In the genomic region with DNA sequence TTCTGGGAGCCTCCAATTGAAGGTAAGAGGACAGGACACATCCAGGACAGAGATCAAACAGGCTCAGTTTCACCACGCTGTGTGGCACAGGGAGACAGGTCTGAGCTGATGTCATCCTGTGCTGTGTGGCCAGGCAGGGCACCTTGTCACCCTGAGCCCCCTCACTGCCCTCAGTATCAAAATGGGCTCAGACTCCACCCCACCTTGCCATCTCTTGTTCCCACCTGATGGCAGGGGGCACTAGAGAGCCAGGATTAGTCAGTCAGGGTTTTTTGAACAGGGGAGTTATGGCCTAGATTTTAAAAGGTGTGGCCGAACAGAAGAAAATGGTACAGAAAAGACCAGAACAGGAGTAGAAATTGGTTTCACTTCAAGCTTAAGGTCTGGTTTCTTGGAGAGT, we compare ENCODE assay signal across 8 cellular contexts. TPM values are rescaled to one million over a fixed set of nuclear protein-coding genes. Genes with fewer than 3 reads are reported as not detected.
A peak's percentile ranks its signal among the peaks of the same experiment; 100 is the strongest.
DNase-seq lines count a peak whose midpoint lies in the region; ATAC-seq, FAIRE-seq and TF ChIP-seq lines count a peak whose summit lies in the region.

No MANE protein-coding gene starts in this region.

- peaks cover 14% of the 10 kb centered on the region for H3K36me3 Mint-ChIP-seq in nephron progenitor cell (ENCODE audit: low read depth)

- H3K4me1 Mint-ChIP-seq in nephron progenitor cell = peaks cover 47% of the 10 kb centered on the region

- H3K79me2 ChIP-seq in GM12878 (ENCODE audit: control insufficient read depth, insufficient read depth, low read length) = peaks cover 2% of the 10 kb centered on the region; the same call in 1 of the 2 replicates

- intact Hi-C loops in GM12878 (cut with micrococcal nuclease; ENCODE audit: unreplicated experiment) = loop anchor here (1.0 kb wide), 1 partner anchor 63 kb away; the partner anchor contains the start of gene KCNH4

- peak; percentile 66 for TF ChIP-seq RAD21 in GM12878 (IDR thresholded peaks at IDR 0.05; ENCODE audit: insufficient read depth, low read depth, low read length)

- no peak overlapping the region for H3K9ac ChIP-seq in GM12878 (ENCODE audit: control insufficient read depth, insufficient read depth, low read length)

- WGBS in GM12878 (ENCODE audit: insufficient coverage, insufficient replicate concordance, low lambda C conversion rate, missing lambda C conversion rate) = 64% methylated on average over 2 of the region's 2 CpGs

- H3K9me3 Mint-ChIP-seq in nephron progenitor cell = no peaks in the 10 kb centered on the region

- H4K20me1 ChIP-seq in GM12878 (ENCODE audit: control insufficient read depth, insufficient read depth) = no peaks in the 10 kb centered on the region

- no peak overlapping the region for H3K27ac ChIP-seq in RWPE2 (ENCODE audit: poor library complexity, severe bottlenecking)
- no peak overlapping the region for H3K27ac ChIP-seq in GM12878 (ENCODE audit: control insufficient read depth, insufficient read depth)

- no peak overlapping the region for H3K4me2 ChIP-seq in GM12878 (ENCODE audit: control insufficient read depth, insufficient read depth)

- TF ChIP-seq EP300 in GM12878 (IDR thresholded peaks at IDR 0.05; ENCODE audit: borderline replicate concordance in 1 of 2, control insufficient read depth in 1 of 2, low read depth in 2 of 2, low read length in 2 of 2) = no peak

- H3K36me3 ChIP-seq in RWPE2 (ENCODE audit: low read depth) (peaks cover 40% of the 10 kb centered on the region), GM12878 (ENCODE audit: control insufficient read depth in 2 of 2, insufficient read depth in 2 of 2, low read length in 1 of 2) (peaks cover 8% of the 10 kb centered on the region in 2 experiments; a peak in 3 of 4 replicates)

- no peak for ATAC-seq in RWPE2 (ENCODE audit: low read depth)
- peak; percentile 37 for ATAC-seq in GM12878
- no peak for ATAC-seq in HG02759 (IDR thresholded peaks at IDR 0.05; ENCODE audit: unreplicated experiment)
- ATAC-seq in GM19455 (IDR thresholded peaks at IDR 0.05; ENCODE audit: unreplicated experiment) = no peak

- TF ChIP-seq POLR2A in GM12878 (IDR thresholded peaks at IDR 0.05; ENCODE audit: low read depth, low read length) = no peak

- no TSS peak for BruUV-seq in GM12878 (replicated peaks; lab: Mats Ljungman, UMichigan)

- H3K4me3 ChIP-seq in GM12875 (ENCODE audit: low read depth, low read length) = no peak overlapping the region
- no peak overlapping the region for H3K4me3 ChIP-seq in RWPE2 (ENCODE audit: severe bottlenecking)
- H3K4me3 ChIP-seq in GM12878 = no peak overlapping the region

- no peak overlapping the region for H3K27ac Mint-ChIP-seq in nephron progenitor cell

- DNase-seq in AML-193 (lab: John Stamatoyannopoulos, UW) (peak; percentile 27 to 53), RWPE2 (ENCODE audit: low spot score) (no peak), GM12878 (ENCODE audit: low read depth, low spot score) (no peak), nephron progenitor cell (no peak), NCI-H2029 (lab: John Stamatoyannopoulos, UW) (no peak)

- CTCF ChIA-PET in GM12878 (lab: Yijun Ruan, JAX) = interaction anchor here (0.9 to 7.1 kb wide), 16 partner anchors 14 to 204 kb away, joined by 3 to 138 read pairs (median 5); partner anchors contain the start of genes C17orf113, CNP, DNAJC7 and KCNH4

- in situ Hi-C loops in GM12878 (cut with MboI) = no loop called here

- H3K27me3 ChIP-seq in RWPE2 (ENCODE audit: insufficient read depth, poor library complexity, severe bottlenecking) (no peaks in the 10 kb centered on the region), GM12878 (replicated peaks in 1 of 2; ENCODE audit: control insufficient read depth in 2 of 2, insufficient read depth in 2 of 2, low read length in 1 of 2) (no peaks in the 10 kb centered on the region)

- peak overlapping the region; percentile 63 for H3K4me3 Mint-ChIP-seq in nephron progenitor cell

- H3K4me1 ChIP-seq in RWPE2 (ENCODE audit: insufficient read depth, poor library complexity, severe bottlenecking) (peaks cover 7% of the 10 kb centered on the region), GM12878 (ENCODE audit: control insufficient read depth, insufficient read depth, low read length) (peaks cover 17% of the 10 kb centered on the region)

- peak; percentile 18 for FAIRE-seq in GM12878 (lab: Jason Lieb, UNC)

- H3K27me3 Mint-ChIP-seq in nephron progenitor cell (ENCODE audit: low read depth, poor library complexity) = no peaks in the 10 kb centered on the region

- peak; percentile 60; the same call in 1 of the 2 replicates for TF ChIP-seq CTCF in GM12875 (IDR thresholded peaks at IDR 0.05; ENCODE audit: borderline replicate concordance, insufficient read depth, low read depth, low read length)
- TF ChIP-seq CTCF in RWPE2 (IDR thresholded peaks at IDR 0.05; ENCODE audit: poor library complexity, severe bottlenecking) = peak; percentile 43
- peak; percentile 58 to 61 (median 59) for TF ChIP-seq CTCF in GM12878 (IDR thresholded peaks at IDR 0.05 in 2 of 3, conservative IDR thresholded peaks at IDR 0.05 in 1 of 3; ENCODE audit: control insufficient read depth in 2 of 3, extremely low read depth in 1 of 3, insufficient read depth in 1 of 3, low read depth in 3 of 3, low read length in 3 of 3)
- peak; percentile 20 for TF ChIP-seq CTCF in nephron progenitor cell (IDR thresholded peaks at IDR 0.05)

- POLR2A ChIA-PET in GM12878 (lab: Charles Lee) = interaction anchor here (1.0 to 3.0 kb wide), 3 partner anchors 60 to 74 kb away, joined by 3 to 15 read pairs (median 6); partner anchors contain the start of gene KCNH4

- SMC1A ChIA-PET in GM12878 (lab: Charles Lee; ENCODE audit: uncharacterized antibody, unreplicated experiment) = interaction anchor here (1.0 to 5.2 kb wide), 5 partner anchors 53 to 154 kb away, joined by 3 to 53 read pairs (median 16); partner anchors contain the start of genes CNP and KCNH4

- H3K9me3 ChIP-seq in RWPE2 (ENCODE audit: severe bottlenecking) (no peaks in the 10 kb centered on the region), GM12878 (replicated peaks; ENCODE audit: control insufficient read depth, insufficient read depth, low read length) (no peaks in the 10 kb centered on the region; the same call in 2 of the 3 replicates)

- H2AFZ ChIP-seq in GM12878 (ENCODE audit: control insufficient read depth, low read depth, low read length) = no peak overlapping the region

- RAD21 ChIA-PET in GM12878 (lab: Charles Lee; ENCODE audit: unreplicated experiment) = interaction anchor here (0.7 to 4.7 kb wide), 4 partner anchors 53 to 155 kb away, joined by 4 to 78 read pairs (median 8); partner anchors contain the start of gene KCNH4

RNA-seq across cellular contexts. Expression of gene KAT2A, which starts 2.6 kb away (rescaled TPM):
- 42.6 and 59.8 TPM in 2 replicates for total RNA-seq in GM12878 (2013; cell fraction: nucleolus; rRNA removed)
- total RNA-seq in GM12878 (2014; rRNA removed) = 12.6 and 16.3 TPM in 2 replicates
- 12.3 and 12.9 TPM in 2 replicates for total RNA-seq in GM12878 (2014; rRNA removed; fragmentation: Illumina TruSeq; extraction: Trizol)
- total RNA-seq in GM12878 (2021) = 31.9 and 33.3 TPM in 2 replicates
- 15.8 TPM for polyA plus RNA-seq in GM12878 (2011; ENCODE audit: low read depth)
- polyA plus RNA-seq in GM12878 (2011; rRNA removed) = 25.8 and 46.1 TPM in 2 replicates
- 33.4 and 45.6 TPM in 2 replicates for polyA plus RNA-seq in GM12878 (2011; cell fraction: cytosol; rRNA removed)
- 433 and 500 TPM in 2 replicates for polyA plus RNA-seq in GM12878 (2011; cell fraction: nucleus; rRNA removed)
- 26.4 and 29.6 TPM in 2 replicates for polyA plus RNA-seq in GM12878 (2012)
- polyA plus RNA-seq in GM12878 (2014; fragmentation: Illumina TruSeq; extraction: Trizol) = 17.1 and 25.7 TPM in 2 replicates
- polyA plus RNA-seq in GM12878 (2014; fragmentation: Nextera tagmentation; extraction: Ambion mirVana) = 1 to 10 TPM in 1 of 2 experiments, under 1 TPM in 1; 0.85 to 3.0 TPM
- polyA plus RNA-seq in GM12878 (2014; rRNA removed) = 47.5 and 52.3 TPM in 2 replicates
- polyA plus RNA-seq in GM12878 (2016; fragmentation: Nextera tagmentation; extraction: Ambion mirVana) = 10 to 100 TPM; 11.0 to 12.6 TPM
- polyA minus RNA-seq in GM12878 (2011; rRNA and poly(A)+ RNA removed) = 15.8 and 20.1 TPM in 2 replicates
- polyA minus RNA-seq in GM12878 (2011; cell fraction: cytosol; rRNA and poly(A)+ RNA removed) = 11.9 TPM in 2 replicates
- 26.1 and 36.8 TPM in 2 replicates for polyA minus RNA-seq in GM12878 (2011; cell fraction: nucleus; rRNA and poly(A)+ RNA removed)

RNA-seq across cellular contexts. Expression of gene HSPB9, which starts 4.1 kb away (rescaled TPM):
- total RNA-seq in GM12878 (2013; cell fraction: nucleolus; rRNA removed) = not detected in 2 replicates
- not detected in 2 replicates for total RNA-seq in GM12878 (2014; rRNA removed)
- not detected in 2 replicates for total RNA-seq in GM12878 (2014; rRNA removed; fragmentation: Illumina TruSeq; extraction: Trizol)
- total RNA-seq in GM12878 (2021) = not detected in 2 replicates
- 0.13 TPM for polyA plus RNA-seq in GM12878 (2011; ENCODE audit: low read depth)
- 0.04 and 0.07 TPM in 2 replicates for polyA plus RNA-seq in GM12878 (2011; rRNA removed)
- 0.07 and 0.09 TPM in 2 replicates for polyA plus RNA-seq in GM12878 (2011; cell fraction: cytosol; rRNA removed)
- polyA plus RNA-seq in GM12878 (2011; cell fraction: nucleus; rRNA removed) = 0.81 and 1.4 TPM in 2 replicates
- 0.26 and 0.27 TPM in 2 replicates for polyA plus RNA-seq in GM12878 (2012)
- polyA plus RNA-seq in GM12878 (2014; fragmentation: Illumina TruSeq; extraction: Trizol) = not detected in 2 replicates
- polyA plus RNA-seq in GM12878 (2014; fragmentation: Nextera tagmentation; extraction: Ambion mirVana) = not detected
- polyA plus RNA-seq in GM12878 (2014; rRNA removed) = not detected in 2 replicates
- polyA plus RNA-seq in GM12878 (2016; fragmentation: Nextera tagmentation; extraction: Ambion mirVana) = under 1 TPM; 0.11 to 0.40 TPM
- not detected in 2 replicates for polyA minus RNA-seq in GM12878 (2011; rRNA and poly(A)+ RNA removed)
- polyA minus RNA-seq in GM12878 (2011; cell fraction: cytosol; rRNA and poly(A)+ RNA removed) = not detected in 2 replicates
- polyA minus RNA-seq in GM12878 (2011; cell fraction: nucleus; rRNA and poly(A)+ RNA removed) = 0.12 TPM in 1 of 2 replicates, not detected in the other

RNA-seq across cellular contexts. Expression of gene DHX58, which starts 6.0 kb away (rescaled TPM):
- total RNA-seq in GM12878 (2013; cell fraction: nucleolus; rRNA removed) = 46.8 and 50.8 TPM in 2 replicates
- total RNA-seq in GM12878 (2014; rRNA removed) (24.5 and 26.4 TPM in 2 replicates), GM12878 (2014; rRNA removed; fragmentation: Illumina TruSeq; extraction: Trizol) (16.2 and 18.6 TPM in 2 replicates), GM12878 (2021) (26.1 and 29.9 TPM in 2 replicates)
- 20.6 TPM for polyA plus RNA-seq in GM12878 (2011; ENCODE audit: low read depth)
- polyA plus RNA-seq in GM12878 (2011; rRNA removed) (50.8 and 69.8 TPM in 2 replicates), GM12878 (2014; fragmentation: Illumina TruSeq; extraction: Trizol) (6.8 and 16.5 TPM in 2 replicates), GM12878 (2014; fragmentation: Nextera tagmentation; extraction: Ambion mirVana) (1 to 10 TPM; 3.5 to 3.7 TPM), GM12878 (2014; rRNA removed) (31.1 and 33.1 TPM in 2 replicates), GM12878 (2016; fragmentation: Nextera tagmentation; extraction: Ambion mirVana) (10 to 100 TPM in 1 of 2 experiments, 1 to 10 TPM in 1; 8.4 to 11.2 TPM)
- polyA plus RNA-seq in GM12878 (2011; cell fraction: cytosol; rRNA removed) = 73.1 and 107 TPM in 2 replicates
- 186 and 226 TPM in 2 replicates for polyA plus RNA-seq in GM12878 (2011; cell fraction: nucleus; rRNA removed)
- 29.9 and 37.6 TPM in 2 replicates for polyA plus RNA-seq in GM12878 (2012)
- 59.8 and 80.8 TPM in 2 replicates for polyA minus RNA-seq in GM12878 (2011; rRNA and poly(A)+ RNA removed)
- polyA minus RNA-seq in GM12878 (2011; cell fraction: cytosol; rRNA and poly(A)+ RNA removed) = 21.2 and 27.8 TPM in 2 replicates
- 51.4 and 60.2 TPM in 2 replicates for polyA minus RNA-seq in GM12878 (2011; cell fraction: nucleus; rRNA and poly(A)+ RNA removed)

RNA-seq across cellular contexts. Expression of gene ZNF385C, which starts 20.3 kb away (rescaled TPM):
- total RNA-seq in GM12878 (2013; cell fraction: nucleolus; rRNA removed) = 0.37 and 1.7 TPM in 2 replicates
- not detected in 2 replicates for total RNA-seq in GM12878 (2014; rRNA removed)
- total RNA-seq in GM12878 (2014; rRNA removed; fragmentation: Illumina TruSeq; extraction: Trizol) = 0.09 TPM in 1 of 2 replicates, not detected in the other
- total RNA-seq in GM12878 (2021) = not detected in 2 replicates
- polyA plus RNA-seq in GM12878 (2011; ENCODE audit: low read depth) = not detected
- polyA plus RNA-seq in GM12878 (2011; rRNA removed) = 0.07 and 0.09 TPM in 2 replicates
- 0.13 and 0.17 TPM in 2 replicates for polyA plus RNA-seq in GM12878 (2011; cell fraction: cytosol; rRNA removed)
- polyA plus RNA-seq in GM12878 (2011; cell fraction: nucleus; rRNA removed) = 0.06 and 0.36 TPM in 2 replicates
- 0.26 and 0.56 TPM in 2 replicates for polyA plus RNA-seq in GM12878 (2012)
- 0.07 and 0.11 TPM in 2 replicates for polyA plus RNA-seq in GM12878 (2014; fragmentation: Illumina TruSeq; extraction: Trizol)
- polyA plus RNA-seq in GM12878 (2014; fragmentation: Nextera tagmentation; extraction: Ambion mirVana) = not detected
- polyA plus RNA-seq in GM12878 (2014; rRNA removed) = 0.04 and 0.20 TPM in 2 replicates
- under 1 TPM; 0.06 to 0.11 TPM for polyA plus RNA-seq in GM12878 (2016; fragmentation: Nextera tagmentation; extraction: Ambion mirVana)
- polyA minus RNA-seq in GM12878 (2011; rRNA and poly(A)+ RNA removed) = not detected in 2 replicates
- polyA minus RNA-seq in GM12878 (2011; cell fraction: cytosol; rRNA and poly(A)+ RNA removed) = not detected in 2 replicates
- not detected in 2 replicates for polyA minus RNA-seq in GM12878 (2011; cell fraction: nucleus; rRNA and poly(A)+ RNA removed)

RNA-seq across cellular contexts. Expression of gene RAB5C, which starts 36.2 kb away (rescaled TPM):
- total RNA-seq in GM12878 (2013; cell fraction: nucleolus; rRNA removed) = 14.4 and 17.0 TPM in 2 replicates
- 52.9 and 60.5 TPM in 2 replicates for total RNA-seq in GM12878 (2014; rRNA removed)
- total RNA-seq in GM12878 (2014; rRNA removed; fragmentation: Illumina TruSeq; extraction: Trizol) = 42.3 and 42.9 TPM in 2 replicates
- total RNA-seq in GM12878 (2021) = 67.7 and 70.7 TPM in 2 replicates
- 30.0 TPM for polyA plus RNA-seq in GM12878 (2011; ENCODE audit: low read depth)
- 51.7 and 90.4 TPM in 2 replicates for polyA plus RNA-seq in GM12878 (2011; rRNA removed)
- 117 and 153 TPM in 2 replicates for polyA plus RNA-seq in GM12878 (2011; cell fraction: cytosol; rRNA removed)
- polyA plus RNA-seq in GM12878 (2011; cell fraction: nucleus; rRNA removed) = 54.9 and 70.0 TPM in 2 replicates
- polyA plus RNA-seq in GM12878 (2012) = 46.1 and 53.6 TPM in 2 replicates
- 40.8 and 80.7 TPM in 2 replicates for polyA plus RNA-seq in GM12878 (2014; fragmentation: Illumina TruSeq; extraction: Trizol)
- polyA plus RNA-seq in GM12878 (2014; fragmentation: Nextera tagmentation; extraction: Ambion mirVana) = 1 to 10 TPM; 1.2 to 1.7 TPM
- polyA plus RNA-seq in GM12878 (2014; rRNA removed) = 91.9 and 94.4 TPM in 2 replicates
- polyA plus RNA-seq in GM12878 (2016; fragmentation: Nextera tagmentation; extraction: Ambion mirVana) = 10 to 100 TPM; 49.9 to 51.7 TPM
- polyA minus RNA-seq in GM12878 (2011; rRNA and poly(A)+ RNA removed) = 35.5 and 46.5 TPM in 2 replicates
- polyA minus RNA-seq in GM12878 (2011; cell fraction: cytosol; rRNA and poly(A)+ RNA removed) = 16.0 and 32.4 TPM in 2 replicates
- polyA minus RNA-seq in GM12878 (2011; cell fraction: nucleus; rRNA and poly(A)+ RNA removed) = 7.0 and 10.0 TPM in 2 replicates

Comparison
In these comparisons a context has a peak if more than half of its experiments do, and no peak if none do; other contexts are left out.
1. DNase-seq: peak in AML-193 (2 of 2); none in RWPE2 (single experiment), GM12878 (single experiment), nephron progenitor cell (single experiment) and NCI-H2029 (single experiment).
2. Peak in every context shown above with its lines, with median percentiles within 50 percentile points of each other: CTCF ChIP-seq.